1 cellular context compared by ENCODE assay signal in the genomic region with DNA sequence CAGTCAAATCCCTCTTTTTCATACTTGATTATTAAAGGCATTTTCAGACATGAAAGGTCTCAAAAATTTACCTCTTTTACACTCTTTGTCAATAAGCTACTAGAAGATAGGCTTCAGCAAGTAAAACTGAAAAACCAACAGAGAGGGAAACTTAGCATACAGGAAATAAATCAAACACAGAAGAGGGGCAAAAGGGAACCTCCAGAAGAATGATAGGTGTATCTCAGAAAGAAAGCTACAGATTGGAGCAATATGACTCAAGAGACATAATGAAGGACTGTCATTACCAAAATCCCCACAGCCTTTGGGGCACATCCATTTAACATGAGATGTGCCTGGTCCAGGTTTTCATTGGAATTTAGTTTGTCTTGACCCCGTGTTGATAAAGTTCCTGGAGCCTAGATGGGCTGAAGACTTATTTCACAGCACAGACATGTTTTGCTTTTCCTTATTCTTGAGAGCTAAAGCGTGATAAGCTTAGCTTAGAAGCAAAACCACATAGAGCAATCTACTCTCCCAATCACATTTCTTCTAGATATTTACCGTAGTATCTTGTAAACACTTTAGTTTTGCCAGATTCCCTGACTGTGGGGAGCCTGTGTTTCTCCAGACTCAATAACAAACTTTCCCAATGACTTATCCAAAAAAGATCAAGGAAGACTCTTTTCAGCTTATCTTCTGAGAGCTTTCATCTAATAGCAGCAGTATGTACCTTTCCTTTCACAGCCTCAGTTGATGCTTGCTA.
TF ChIP-seq lines count a peak whose summit lies in the region.

No MANE protein-coding gene starts in this region.

TF ChIP-seq in IMR-90, 13 proteins besides CTCF, POLR2A, EP300 and RAD21:
- TF ChIP-seq RCOR1 (IDR thresholded peaks at IDR 0.05; ENCODE audit: insufficient replicate concordance, low read length) (no peak), SMC3 (IDR thresholded peaks at IDR 0.05; ENCODE audit: low read depth, low read length) (no peak), MAFK (IDR thresholded peaks at IDR 0.05; ENCODE audit: low read depth, low read length) (no peak), NFE2L2 (IDR thresholded peaks at IDR 0.05; ENCODE audit: low read depth, low read length) (no peak), ELK1 (IDR thresholded peaks at IDR 0.05; ENCODE audit: borderline replicate concordance, low read depth, low read length) (no peak), BHLHE40 (IDR thresholded peaks at IDR 0.05; ENCODE audit: low read depth, low read length) (no peak), MAZ (IDR thresholded peaks at IDR 0.05; ENCODE audit: borderline replicate concordance, low read depth, low read length) (no peak), MXI1 (IDR thresholded peaks at IDR 0.05; ENCODE audit: borderline replicate concordance, low read depth, low read length) (no peak), CHD1 (IDR thresholded peaks at IDR 0.05; ENCODE audit: low read depth, low read length) (no peak), CEBPB (IDR thresholded peaks at IDR 0.05; ENCODE audit: low read depth, low read length) (no peak), RFX5 (IDR thresholded peaks at IDR 0.05; ENCODE audit: low read depth, low read length) (no peak), FOS (IDR thresholded peaks at IDR 0.05; ENCODE audit: low read depth, low read length) (no peak)
- TF ChIP-seq, protein P1, sequence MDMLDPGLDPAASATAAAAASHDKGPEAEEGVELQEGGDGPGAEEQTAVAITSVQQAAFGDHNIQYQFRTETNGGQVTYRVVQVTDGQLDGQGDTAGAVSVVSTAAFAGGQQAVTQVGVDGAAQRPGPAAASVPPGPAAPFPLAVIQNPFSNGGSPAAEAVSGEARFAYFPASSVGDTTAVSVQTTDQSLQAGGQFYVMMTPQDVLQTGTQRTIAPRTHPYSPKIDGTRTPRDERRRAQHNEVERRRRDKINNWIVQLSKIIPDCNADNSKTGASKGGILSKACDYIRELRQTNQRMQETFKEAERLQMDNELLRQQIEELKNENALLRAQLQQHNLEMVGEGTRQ (IDR thresholded peaks at IDR 0.05; ENCODE audit: low read depth, low read length): no peak
TF ChIP-seq in IMR-90: peak in this region for 0.
